Comparison of ENCODE assay signal across 1 cellular context in the genomic region with DNA sequence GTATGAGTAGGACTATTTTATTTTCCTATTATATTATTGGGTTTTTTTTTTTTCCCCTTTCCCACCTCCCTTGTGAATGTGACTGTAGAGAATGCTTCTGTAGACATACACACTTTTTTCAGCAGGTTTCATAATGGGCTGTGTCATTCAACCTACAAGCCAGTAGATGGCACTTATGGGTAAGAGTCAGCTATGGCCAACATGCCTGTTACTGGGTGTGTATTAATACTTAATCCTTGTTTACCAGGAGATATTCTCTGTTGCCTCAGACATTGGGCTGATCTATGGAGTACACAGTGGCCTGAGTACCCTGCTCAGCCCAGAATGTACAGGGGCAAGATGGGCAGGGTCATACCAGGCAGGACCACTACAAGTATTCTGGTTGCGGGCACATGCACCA.
TF ChIP-seq lines count a peak whose summit lies in the region.

No MANE protein-coding gene starts in this region.

TF ChIP-seq in H1, 55 proteins besides CTCF, POLR2A, EP300 and RAD21 (continued from another document):
- TF ChIP-seq, protein P1, sequence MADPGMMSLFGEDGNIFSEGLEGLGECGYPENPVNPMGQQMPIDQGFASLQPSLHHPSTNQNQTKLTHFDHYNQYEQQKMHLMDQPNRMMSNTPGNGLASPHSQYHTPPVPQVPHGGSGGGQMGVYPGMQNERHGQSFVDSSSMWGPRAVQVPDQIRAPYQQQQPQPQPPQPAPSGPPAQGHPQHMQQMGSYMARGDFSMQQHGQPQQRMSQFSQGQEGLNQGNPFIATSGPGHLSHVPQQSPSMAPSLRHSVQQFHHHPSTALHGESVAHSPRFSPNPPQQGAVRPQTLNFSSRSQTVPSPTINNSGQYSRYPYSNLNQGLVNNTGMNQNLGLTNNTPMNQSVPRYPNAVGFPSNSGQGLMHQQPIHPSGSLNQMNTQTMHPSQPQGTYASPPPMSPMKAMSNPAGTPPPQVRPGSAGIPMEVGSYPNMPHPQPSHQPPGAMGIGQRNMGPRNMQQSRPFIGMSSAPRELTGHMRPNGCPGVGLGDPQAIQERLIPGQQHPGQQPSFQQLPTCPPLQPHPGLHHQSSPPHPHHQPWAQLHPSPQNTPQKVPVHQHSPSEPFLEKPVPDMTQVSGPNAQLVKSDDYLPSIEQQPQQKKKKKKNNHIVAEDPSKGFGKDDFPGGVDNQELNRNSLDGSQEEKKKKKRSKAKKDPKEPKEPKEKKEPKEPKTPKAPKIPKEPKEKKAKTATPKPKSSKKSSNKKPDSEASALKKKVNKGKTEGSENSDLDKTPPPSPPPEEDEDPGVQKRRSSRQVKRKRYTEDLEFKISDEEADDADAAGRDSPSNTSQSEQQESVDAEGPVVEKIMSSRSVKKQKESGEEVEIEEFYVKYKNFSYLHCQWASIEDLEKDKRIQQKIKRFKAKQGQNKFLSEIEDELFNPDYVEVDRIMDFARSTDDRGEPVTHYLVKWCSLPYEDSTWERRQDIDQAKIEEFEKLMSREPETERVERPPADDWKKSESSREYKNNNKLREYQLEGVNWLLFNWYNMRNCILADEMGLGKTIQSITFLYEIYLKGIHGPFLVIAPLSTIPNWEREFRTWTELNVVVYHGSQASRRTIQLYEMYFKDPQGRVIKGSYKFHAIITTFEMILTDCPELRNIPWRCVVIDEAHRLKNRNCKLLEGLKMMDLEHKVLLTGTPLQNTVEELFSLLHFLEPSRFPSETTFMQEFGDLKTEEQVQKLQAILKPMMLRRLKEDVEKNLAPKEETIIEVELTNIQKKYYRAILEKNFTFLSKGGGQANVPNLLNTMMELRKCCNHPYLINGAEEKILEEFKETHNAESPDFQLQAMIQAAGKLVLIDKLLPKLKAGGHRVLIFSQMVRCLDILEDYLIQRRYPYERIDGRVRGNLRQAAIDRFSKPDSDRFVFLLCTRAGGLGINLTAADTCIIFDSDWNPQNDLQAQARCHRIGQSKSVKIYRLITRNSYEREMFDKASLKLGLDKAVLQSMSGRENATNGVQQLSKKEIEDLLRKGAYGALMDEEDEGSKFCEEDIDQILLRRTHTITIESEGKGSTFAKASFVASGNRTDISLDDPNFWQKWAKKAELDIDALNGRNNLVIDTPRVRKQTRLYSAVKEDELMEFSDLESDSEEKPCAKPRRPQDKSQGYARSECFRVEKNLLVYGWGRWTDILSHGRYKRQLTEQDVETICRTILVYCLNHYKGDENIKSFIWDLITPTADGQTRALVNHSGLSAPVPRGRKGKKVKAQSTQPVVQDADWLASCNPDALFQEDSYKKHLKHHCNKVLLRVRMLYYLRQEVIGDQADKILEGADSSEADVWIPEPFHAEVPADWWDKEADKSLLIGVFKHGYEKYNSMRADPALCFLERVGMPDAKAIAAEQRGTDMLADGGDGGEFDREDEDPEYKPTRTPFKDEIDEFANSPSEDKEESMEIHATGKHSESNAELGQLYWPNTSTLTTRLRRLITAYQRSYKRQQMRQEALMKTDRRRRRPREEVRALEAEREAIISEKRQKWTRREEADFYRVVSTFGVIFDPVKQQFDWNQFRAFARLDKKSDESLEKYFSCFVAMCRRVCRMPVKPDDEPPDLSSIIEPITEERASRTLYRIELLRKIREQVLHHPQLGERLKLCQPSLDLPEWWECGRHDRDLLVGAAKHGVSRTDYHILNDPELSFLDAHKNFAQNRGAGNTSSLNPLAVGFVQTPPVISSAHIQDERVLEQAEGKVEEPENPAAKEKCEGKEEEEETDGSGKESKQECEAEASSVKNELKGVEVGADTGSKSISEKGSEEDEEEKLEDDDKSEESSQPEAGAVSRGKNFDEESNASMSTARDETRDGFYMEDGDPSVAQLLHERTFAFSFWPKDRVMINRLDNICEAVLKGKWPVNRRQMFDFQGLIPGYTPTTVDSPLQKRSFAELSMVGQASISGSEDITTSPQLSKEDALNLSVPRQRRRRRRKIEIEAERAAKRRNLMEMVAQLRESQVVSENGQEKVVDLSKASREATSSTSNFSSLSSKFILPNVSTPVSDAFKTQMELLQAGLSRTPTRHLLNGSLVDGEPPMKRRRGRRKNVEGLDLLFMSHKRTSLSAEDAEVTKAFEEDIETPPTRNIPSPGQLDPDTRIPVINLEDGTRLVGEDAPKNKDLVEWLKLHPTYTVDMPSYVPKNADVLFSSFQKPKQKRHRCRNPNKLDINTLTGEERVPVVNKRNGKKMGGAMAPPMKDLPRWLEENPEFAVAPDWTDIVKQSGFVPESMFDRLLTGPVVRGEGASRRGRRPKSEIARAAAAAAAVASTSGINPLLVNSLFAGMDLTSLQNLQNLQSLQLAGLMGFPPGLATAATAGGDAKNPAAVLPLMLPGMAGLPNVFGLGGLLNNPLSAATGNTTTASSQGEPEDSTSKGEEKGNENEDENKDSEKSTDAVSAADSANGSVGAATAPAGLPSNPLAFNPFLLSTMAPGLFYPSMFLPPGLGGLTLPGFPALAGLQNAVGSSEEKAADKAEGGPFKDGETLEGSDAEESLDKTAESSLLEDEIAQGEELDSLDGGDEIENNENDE (IDR thresholded peaks at IDR 0.05; ENCODE audit: insufficient replicate concordance, low read length), result no peak
- TF ChIP-seq GTF2F1 (IDR thresholded peaks at IDR 0.05; ENCODE audit: borderline replicate concordance, low read depth, low read length), result no peak
- no peak for TF ChIP-seq GABPA (IDR thresholded peaks at IDR 0.05; ENCODE audit: borderline replicate concordance, insufficient read depth, low read length)
